ENCODE assay signal across 1 cellular context in genomic region chr7:2638224-2638991, GRCh38.
A peak's percentile ranks its signal among the peaks of the same experiment; 100 is the strongest.
TF ChIP-seq lines count a peak whose summit lies in the region.

No MANE protein-coding gene starts in this region.

TF ChIP-seq in HepG2, 621 proteins besides CTCF, POLR2A, EP300 and RAD21 (continued from another document and continues in another):
- TF ChIP-seq, protein P1, sequence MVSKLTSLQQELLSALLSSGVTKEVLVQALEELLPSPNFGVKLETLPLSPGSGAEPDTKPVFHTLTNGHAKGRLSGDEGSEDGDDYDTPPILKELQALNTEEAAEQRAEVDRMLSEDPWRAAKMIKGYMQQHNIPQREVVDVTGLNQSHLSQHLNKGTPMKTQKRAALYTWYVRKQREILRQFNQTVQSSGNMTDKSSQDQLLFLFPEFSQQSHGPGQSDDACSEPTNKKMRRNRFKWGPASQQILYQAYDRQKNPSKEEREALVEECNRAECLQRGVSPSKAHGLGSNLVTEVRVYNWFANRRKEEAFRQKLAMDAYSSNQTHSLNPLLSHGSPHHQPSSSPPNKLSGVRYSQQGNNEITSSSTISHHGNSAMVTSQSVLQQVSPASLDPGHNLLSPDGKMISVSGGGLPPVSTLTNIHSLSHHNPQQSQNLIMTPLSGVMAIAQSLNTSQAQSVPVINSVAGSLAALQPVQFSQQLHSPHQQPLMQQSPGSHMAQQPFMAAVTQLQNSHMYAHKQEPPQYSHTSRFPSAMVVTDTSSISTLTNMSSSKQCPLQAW (CRISPR knock-in tag; IDR thresholded peaks at IDR 0.05): peak; percentile 75; the same call in 1 of the 2 replicates
- peak; percentile 63 for TF ChIP-seq ZNF850 (CRISPR knock-in tag; conservative IDR thresholded peaks at IDR 0.05)
- TF ChIP-seq SP2 (CRISPR knock-in tag; IDR thresholded peaks at IDR 0.05): no peak
- TF ChIP-seq ZNF276 (CRISPR knock-in tag; IDR thresholded peaks at IDR 0.05; ENCODE audit: low read depth): no peak
- TF ChIP-seq ZFP36 (IDR thresholded peaks at IDR 0.05; ENCODE audit: borderline replicate concordance, low read depth, low read length, partially characterized antibody): no peak
- TF ChIP-seq KAT8 (CRISPR knock-in tag; IDR thresholded peaks at IDR 0.05): peak; percentile 37; the same call in 1 of the 2 replicates
- TF ChIP-seq ZNF615 (CRISPR knock-in tag; IDR thresholded peaks at IDR 0.05; ENCODE audit: borderline replicate concordance): no peak
- TF ChIP-seq, protein P2, sequence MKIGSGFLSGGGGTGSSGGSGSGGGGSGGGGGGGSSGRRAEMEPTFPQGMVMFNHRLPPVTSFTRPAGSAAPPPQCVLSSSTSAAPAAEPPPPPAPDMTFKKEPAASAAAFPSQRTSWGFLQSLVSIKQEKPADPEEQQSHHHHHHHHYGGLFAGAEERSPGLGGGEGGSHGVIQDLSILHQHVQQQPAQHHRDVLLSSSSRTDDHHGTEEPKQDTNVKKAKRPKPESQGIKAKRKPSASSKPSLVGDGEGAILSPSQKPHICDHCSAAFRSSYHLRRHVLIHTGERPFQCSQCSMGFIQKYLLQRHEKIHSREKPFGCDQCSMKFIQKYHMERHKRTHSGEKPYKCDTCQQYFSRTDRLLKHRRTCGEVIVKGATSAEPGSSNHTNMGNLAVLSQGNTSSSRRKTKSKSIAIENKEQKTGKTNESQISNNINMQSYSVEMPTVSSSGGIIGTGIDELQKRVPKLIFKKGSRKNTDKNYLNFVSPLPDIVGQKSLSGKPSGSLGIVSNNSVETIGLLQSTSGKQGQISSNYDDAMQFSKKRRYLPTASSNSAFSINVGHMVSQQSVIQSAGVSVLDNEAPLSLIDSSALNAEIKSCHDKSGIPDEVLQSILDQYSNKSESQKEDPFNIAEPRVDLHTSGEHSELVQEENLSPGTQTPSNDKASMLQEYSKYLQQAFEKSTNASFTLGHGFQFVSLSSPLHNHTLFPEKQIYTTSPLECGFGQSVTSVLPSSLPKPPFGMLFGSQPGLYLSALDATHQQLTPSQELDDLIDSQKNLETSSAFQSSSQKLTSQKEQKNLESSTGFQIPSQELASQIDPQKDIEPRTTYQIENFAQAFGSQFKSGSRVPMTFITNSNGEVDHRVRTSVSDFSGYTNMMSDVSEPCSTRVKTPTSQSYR (CRISPR knock-in tag; IDR thresholded peaks at IDR 0.05; ENCODE audit: borderline replicate concordance): peak; percentile 75
- TF ChIP-seq, protein P3, sequence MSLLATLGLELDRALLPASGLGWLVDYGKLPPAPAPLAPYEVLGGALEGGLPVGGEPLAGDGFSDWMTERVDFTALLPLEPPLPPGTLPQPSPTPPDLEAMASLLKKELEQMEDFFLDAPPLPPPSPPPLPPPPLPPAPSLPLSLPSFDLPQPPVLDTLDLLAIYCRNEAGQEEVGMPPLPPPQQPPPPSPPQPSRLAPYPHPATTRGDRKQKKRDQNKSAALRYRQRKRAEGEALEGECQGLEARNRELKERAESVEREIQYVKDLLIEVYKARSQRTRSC (CRISPR knock-in tag; IDR thresholded peaks at IDR 0.05; ENCODE audit: low read depth): no peak
- TF ChIP-seq KMT2B (CRISPR knock-in tag; IDR thresholded peaks at IDR 0.05): no peak
- no peak for TF ChIP-seq SRSF9 (IDR thresholded peaks at IDR 0.05; ENCODE audit: borderline replicate concordance, insufficient read depth, low read depth, low read length, poor library complexity, severe bottlenecking)
- TF ChIP-seq ZNF558 (CRISPR knock-in tag; IDR thresholded peaks at IDR 0.05; ENCODE audit: borderline replicate concordance): peak; percentile 33; the same call in 1 of the 2 replicates
- no peak for TF ChIP-seq PAF1 (CRISPR knock-in tag; IDR thresholded peaks at IDR 0.05)
- no peak for TF ChIP-seq NFIC (IDR thresholded peaks at IDR 0.05; ENCODE audit: low read length)
- peak; percentile 83 for TF ChIP-seq NR2F6 (IDR thresholded peaks at IDR 0.05)
- peak; percentile 93 for TF ChIP-seq NR2F6 (CRISPR knock-in tag; IDR thresholded peaks at IDR 0.05)
- TF ChIP-seq, protein P4, sequence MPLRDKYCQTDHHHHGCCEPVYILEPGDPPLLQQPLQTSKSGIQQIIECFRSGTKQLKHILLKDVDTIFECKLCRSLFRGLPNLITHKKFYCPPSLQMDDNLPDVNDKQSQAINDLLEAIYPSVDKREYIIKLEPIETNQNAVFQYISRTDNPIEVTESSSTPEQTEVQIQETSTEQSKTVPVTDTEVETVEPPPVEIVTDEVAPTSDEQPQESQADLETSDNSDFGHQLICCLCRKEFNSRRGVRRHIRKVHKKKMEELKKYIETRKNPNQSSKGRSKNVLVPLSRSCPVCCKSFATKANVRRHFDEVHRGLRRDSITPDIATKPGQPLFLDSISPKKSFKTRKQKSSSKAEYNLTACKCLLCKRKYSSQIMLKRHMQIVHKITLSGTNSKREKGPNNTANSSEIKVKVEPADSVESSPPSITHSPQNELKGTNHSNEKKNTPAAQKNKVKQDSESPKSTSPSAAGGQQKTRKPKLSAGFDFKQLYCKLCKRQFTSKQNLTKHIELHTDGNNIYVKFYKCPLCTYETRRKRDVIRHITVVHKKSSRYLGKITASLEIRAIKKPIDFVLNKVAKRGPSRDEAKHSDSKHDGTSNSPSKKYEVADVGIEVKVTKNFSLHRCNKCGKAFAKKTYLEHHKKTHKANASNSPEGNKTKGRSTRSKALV (CRISPR knock-in tag; IDR thresholded peaks at IDR 0.05): peak; percentile 81; the same call in 1 of the 2 replicates
- TF ChIP-seq, protein P5, sequence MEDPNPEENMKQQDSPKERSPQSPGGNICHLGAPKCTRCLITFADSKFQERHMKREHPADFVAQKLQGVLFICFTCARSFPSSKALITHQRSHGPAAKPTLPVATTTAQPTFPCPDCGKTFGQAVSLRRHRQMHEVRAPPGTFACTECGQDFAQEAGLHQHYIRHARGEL (CRISPR knock-in tag; IDR thresholded peaks at IDR 0.05): no peak
- no peak for TF ChIP-seq POLR2G (IDR thresholded peaks at IDR 0.05; ENCODE audit: low read depth, low read length)
- no peak for TF ChIP-seq HDAC6 (IDR thresholded peaks at IDR 0.05; ENCODE audit: low read depth, low read length)
- TF ChIP-seq SMARCE1 (IDR thresholded peaks at IDR 0.05; ENCODE audit: borderline replicate concordance): no peak
- TF ChIP-seq ZNF431 (CRISPR knock-in tag; IDR thresholded peaks at IDR 0.05; ENCODE audit: borderline replicate concordance, low read depth): 0 out of 2 replicates have a peak, but pooled peaks have one; percentile 61
- TF ChIP-seq, protein P6, sequence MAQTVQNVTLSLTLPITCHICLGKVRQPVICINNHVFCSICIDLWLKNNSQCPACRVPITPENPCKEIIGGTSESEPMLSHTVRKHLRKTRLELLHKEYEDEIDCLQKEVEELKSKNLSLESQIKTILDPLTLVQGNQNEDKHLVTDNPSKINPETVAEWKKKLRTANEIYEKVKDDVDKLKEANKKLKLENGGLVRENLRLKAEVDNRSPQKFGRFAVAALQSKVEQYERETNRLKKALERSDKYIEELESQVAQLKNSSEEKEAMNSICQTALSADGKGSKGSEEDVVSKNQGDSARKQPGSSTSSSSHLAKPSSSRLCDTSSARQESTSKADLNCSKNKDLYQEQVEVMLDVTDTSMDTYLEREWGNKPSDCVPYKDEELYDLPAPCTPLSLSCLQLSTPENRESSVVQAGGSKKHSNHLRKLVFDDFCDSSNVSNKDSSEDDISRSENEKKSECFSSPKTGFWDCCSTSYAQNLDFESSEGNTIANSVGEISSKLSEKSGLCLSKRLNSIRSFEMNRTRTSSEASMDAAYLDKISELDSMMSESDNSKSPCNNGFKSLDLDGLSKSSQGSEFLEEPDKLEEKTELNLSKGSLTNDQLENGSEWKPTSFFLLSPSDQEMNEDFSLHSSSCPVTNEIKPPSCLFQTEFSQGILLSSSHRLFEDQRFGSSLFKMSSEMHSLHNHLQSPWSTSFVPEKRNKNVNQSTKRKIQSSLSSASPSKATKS (CRISPR knock-in tag; IDR thresholded peaks at IDR 0.05): 0 out of 2 replicates have a peak, but pooled peaks have one; percentile 67
- TF ChIP-seq ZNF224 (CRISPR knock-in tag; IDR thresholded peaks at IDR 0.05): no peak
- TF ChIP-seq ZNF746 (CRISPR knock-in tag; IDR thresholded peaks at IDR 0.05): peak; percentile 86
- peak; percentile 96 for TF ChIP-seq BRCA1 (CRISPR knock-in tag; IDR thresholded peaks at IDR 0.05)
- TF ChIP-seq POGZ (CRISPR knock-in tag; IDR thresholded peaks at IDR 0.05): peak; percentile 56; the same call in 1 of the 2 replicates
- TF ChIP-seq SALL2 (CRISPR knock-in tag; IDR thresholded peaks at IDR 0.05): 0 out of 2 replicates have a peak, but pooled peaks have one; percentile 26
- TF ChIP-seq ZNF160 (CRISPR knock-in tag; IDR thresholded peaks at IDR 0.05): peak; percentile 60; the same call in 1 of the 2 replicates
- no peak for TF ChIP-seq ZKSCAN1 (IDR thresholded peaks at IDR 0.05; ENCODE audit: low read length)
- no peak for TF ChIP-seq XRCC5 (optimal IDR thresholded peaks at IDR 0.05; ENCODE audit: low read length)
- TF ChIP-seq SYNCRIP (IDR thresholded peaks at IDR 0.05; ENCODE audit: insufficient read depth, low read depth, low read length): no peak
- no peak for TF ChIP-seq SP1 (IDR thresholded peaks at IDR 0.05)
- TF ChIP-seq SP1 (CRISPR knock-in tag; IDR thresholded peaks at IDR 0.05): no peak
- TF ChIP-seq TSC22D2 (CRISPR knock-in tag; IDR thresholded peaks at IDR 0.05; ENCODE audit: borderline replicate concordance): no peak
- TF ChIP-seq, protein P7, sequence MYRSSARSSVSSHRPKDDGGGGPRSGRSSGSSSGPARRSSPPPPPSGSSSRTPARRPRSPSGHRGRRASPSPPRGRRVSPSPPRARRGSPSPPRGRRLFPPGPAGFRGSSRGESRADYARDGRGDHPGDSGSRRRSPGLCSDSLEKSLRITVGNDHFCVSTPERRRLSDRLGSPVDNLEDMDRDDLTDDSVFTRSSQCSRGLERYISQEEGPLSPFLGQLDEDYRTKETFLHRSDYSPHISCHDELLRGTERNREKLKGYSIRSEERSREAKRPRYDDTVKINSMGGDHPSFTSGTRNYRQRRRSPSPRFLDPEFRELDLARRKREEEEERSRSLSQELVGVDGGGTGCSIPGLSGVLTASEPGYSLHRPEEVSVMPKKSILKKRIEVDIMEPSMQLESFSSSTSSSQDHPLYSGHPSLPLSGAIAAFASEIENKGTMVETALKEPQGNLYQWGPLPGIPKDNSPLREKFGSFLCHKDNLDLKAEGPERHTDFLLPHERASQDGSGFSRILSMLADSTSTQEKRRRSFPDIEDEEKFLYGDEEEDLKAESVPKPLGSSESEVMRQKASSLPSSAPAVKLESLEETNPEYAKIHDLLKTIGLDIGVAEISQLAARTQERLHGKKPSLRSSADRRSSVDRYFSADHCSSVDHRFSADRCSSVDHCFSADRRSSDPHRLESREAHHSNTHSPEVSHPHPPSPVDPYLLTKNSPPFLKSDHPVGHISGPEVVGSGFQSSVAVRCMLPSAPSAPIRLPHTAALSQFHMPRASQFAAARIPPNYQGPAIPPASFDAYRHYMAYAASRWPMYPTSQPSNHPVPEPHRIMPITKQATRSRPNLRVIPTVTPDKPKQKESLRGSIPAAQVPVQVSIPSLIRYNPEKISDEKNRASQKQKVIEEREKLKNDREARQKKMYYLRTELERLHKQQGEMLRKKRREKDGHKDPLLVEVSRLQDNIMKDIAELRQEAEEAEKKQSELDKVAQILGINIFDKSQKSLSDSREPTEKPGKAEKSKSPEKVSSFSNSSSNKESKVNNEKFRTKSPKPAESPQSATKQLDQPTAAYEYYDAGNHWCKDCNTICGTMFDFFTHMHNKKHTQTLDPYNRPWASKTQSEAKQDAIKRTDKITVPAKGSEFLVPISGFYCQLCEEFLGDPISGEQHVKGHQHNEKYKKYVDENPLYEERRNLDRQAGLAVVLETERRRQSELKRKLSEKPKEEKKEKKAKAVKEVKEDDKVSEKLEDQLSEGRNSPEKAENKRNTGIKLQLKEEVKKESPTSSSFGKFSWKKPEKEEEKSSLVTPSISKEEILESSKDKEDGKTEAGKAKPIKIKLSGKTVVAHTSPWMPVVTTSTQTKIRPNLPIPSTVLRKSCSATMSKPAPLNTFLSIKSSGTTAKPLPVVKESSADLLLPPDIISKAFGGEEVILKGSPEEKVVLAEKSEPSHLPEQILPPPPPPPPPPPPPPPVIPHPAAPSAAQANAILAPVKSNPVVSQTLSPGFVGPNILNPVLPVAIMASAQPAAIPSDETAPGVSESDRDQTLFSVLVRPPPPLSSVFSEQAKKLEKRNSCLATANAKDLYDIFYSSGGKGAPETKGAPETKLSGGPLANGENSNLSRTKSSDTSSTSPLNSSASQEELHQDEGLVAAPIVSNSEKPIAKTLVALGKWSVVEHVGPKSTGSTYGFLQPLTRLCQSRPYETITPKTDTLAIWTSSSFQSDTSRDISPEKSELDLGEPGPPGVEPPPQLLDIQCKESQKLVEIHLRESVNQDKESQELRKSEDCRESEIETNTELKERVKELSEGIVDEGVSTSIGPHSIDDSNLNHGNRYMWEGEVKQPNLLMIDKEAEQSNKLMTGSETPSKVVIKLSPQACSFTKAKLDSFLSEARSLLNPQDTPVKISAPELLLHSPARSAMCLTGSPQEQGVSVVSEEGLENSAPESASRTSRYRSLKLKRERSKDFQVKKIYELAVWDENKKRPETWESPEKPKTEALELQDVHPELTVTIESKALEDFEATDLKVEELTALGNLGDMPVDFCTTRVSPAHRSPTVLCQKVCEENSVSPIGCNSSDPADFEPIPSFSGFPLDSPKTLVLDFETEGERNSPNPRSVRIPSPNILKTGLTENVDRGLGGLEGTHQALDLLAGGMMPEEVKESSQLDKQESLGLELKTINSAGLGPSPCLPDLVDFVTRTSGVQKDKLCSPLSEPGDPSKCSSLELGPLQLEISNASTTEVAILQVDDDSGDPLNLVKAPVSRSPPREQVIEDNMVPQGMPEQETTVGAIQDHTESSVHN (CRISPR knock-in tag; IDR thresholded peaks at IDR 0.05): no peak; the same call in 1 of the 2 replicates
- no peak for TF ChIP-seq CEBPG (CRISPR knock-in tag; IDR thresholded peaks at IDR 0.05)
- TF ChIP-seq ZNF83 (CRISPR knock-in tag; IDR thresholded peaks at IDR 0.05; ENCODE audit: borderline replicate concordance): no peak; the same call in 1 of the 2 replicates
- TF ChIP-seq ZNF674 (CRISPR knock-in tag; IDR thresholded peaks at IDR 0.05; ENCODE audit: low read depth): 0 out of 2 replicates have a peak, but pooled peaks have one; percentile 40
- TF ChIP-seq KDM2A (CRISPR knock-in tag; IDR thresholded peaks at IDR 0.05; ENCODE audit: borderline replicate concordance, low read depth): peak; percentile 33; the same call in 1 of the 2 replicates
- peak; percentile 22; the same call in 1 of the 2 replicates for TF ChIP-seq ZNF567 (CRISPR knock-in tag; IDR thresholded peaks at IDR 0.05; ENCODE audit: borderline replicate concordance)
